Comparison of ENCODE assay signal across 1 cellular context in the genomic region with DNA sequence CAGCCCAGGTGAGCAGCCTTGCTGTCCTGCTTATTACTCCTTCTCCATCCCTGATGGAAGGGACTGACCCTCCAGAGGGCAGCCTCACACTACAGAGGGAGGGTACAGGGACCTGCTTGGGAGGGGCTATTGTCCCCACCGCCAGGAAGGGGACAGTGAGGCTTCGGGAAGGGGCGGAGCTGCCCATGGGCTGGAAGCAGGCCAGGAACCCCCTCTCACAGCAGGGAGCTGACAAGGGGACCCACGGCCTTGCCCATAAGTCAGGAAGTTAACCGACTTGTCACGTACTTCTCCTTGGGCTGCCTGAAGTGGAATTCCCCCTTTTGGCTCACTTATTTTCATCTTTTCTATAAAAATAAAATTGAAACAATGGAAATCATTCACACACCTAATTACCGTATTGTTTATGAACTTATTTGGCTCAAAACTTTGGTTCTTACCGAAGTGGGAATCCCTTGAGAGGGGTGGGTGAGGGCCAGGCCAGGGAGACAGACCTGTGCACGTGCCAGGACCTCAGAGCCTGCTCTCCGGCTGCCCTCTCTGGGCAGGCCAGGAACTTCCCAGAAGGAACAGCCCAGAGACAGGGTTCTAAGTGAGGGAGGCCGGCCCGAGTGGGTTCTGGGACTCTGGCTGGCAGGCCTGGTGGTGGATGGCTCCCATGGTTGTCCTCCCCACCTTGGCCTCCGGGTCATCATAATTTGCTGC.
TF ChIP-seq lines count a peak whose summit lies in the region.

No MANE protein-coding gene starts in this region.

TF ChIP-seq in GM12878, 131 proteins besides CTCF, POLR2A, EP300 and RAD21 (continued from another document and continues in another):
- TF ChIP-seq, protein P1, sequence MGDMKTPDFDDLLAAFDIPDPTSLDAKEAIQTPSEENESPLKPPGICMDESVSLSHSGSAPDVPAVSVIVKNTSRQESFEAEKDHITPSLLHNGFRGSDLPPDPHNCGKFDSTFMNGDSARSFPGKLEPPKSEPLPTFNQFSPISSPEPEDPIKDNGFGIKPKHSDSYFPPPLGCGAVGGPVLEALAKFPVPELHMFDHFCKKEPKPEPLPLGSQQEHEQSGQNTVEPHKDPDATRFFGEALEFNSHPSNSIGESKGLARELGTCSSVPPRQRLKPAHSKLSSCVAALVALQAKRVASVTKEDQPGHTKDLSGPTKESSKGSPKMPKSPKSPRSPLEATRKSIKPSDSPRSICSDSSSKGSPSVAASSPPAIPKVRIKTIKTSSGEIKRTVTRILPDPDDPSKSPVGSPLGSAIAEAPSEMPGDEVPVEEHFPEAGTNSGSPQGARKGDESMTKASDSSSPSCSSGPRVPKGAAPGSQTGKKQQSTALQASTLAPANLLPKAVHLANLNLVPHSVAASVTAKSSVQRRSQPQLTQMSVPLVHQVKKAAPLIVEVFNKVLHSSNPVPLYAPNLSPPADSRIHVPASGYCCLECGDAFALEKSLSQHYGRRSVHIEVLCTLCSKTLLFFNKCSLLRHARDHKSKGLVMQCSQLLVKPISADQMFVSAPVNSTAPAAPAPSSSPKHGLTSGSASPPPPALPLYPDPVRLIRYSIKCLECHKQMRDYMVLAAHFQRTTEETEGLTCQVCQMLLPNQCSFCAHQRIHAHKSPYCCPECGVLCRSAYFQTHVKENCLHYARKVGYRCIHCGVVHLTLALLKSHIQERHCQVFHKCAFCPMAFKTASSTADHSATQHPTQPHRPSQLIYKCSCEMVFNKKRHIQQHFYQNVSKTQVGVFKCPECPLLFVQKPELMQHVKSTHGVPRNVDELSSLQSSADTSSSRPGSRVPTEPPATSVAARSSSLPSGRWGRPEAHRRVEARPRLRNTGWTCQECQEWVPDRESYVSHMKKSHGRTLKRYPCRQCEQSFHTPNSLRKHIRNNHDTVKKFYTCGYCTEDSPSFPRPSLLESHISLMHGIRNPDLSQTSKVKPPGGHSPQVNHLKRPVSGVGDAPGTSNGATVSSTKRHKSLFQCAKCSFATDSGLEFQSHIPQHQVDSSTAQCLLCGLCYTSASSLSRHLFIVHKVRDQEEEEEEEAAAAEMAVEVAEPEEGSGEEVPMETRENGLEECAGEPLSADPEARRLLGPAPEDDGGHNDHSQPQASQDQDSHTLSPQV (IDR thresholded peaks at IDR 0.05), result 0 out of 2 replicates have a peak, but pooled peaks have one; percentile 61
- TF ChIP-seq PML (IDR thresholded peaks at IDR 0.05; ENCODE audit: low read length), result no peak
- TF ChIP-seq, protein P2, sequence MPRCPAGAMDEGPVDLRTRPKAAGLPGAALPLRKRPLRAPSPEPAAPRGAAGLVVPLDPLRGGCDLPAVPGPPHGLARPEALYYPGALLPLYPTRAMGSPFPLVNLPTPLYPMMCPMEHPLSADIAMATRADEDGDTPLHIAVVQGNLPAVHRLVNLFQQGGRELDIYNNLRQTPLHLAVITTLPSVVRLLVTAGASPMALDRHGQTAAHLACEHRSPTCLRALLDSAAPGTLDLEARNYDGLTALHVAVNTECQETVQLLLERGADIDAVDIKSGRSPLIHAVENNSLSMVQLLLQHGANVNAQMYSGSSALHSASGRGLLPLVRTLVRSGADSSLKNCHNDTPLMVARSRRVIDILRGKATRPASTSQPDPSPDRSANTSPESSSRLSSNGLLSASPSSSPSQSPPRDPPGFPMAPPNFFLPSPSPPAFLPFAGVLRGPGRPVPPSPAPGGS (IDR thresholded peaks at IDR 0.05; ENCODE audit: borderline replicate concordance, insufficient read depth, low read depth, low read length, poor library complexity, severe bottlenecking), result no peak
- TF ChIP-seq ESRRA (IDR thresholded peaks at IDR 0.05; ENCODE audit: low read length), result no peak
- TF ChIP-seq, protein P3, sequence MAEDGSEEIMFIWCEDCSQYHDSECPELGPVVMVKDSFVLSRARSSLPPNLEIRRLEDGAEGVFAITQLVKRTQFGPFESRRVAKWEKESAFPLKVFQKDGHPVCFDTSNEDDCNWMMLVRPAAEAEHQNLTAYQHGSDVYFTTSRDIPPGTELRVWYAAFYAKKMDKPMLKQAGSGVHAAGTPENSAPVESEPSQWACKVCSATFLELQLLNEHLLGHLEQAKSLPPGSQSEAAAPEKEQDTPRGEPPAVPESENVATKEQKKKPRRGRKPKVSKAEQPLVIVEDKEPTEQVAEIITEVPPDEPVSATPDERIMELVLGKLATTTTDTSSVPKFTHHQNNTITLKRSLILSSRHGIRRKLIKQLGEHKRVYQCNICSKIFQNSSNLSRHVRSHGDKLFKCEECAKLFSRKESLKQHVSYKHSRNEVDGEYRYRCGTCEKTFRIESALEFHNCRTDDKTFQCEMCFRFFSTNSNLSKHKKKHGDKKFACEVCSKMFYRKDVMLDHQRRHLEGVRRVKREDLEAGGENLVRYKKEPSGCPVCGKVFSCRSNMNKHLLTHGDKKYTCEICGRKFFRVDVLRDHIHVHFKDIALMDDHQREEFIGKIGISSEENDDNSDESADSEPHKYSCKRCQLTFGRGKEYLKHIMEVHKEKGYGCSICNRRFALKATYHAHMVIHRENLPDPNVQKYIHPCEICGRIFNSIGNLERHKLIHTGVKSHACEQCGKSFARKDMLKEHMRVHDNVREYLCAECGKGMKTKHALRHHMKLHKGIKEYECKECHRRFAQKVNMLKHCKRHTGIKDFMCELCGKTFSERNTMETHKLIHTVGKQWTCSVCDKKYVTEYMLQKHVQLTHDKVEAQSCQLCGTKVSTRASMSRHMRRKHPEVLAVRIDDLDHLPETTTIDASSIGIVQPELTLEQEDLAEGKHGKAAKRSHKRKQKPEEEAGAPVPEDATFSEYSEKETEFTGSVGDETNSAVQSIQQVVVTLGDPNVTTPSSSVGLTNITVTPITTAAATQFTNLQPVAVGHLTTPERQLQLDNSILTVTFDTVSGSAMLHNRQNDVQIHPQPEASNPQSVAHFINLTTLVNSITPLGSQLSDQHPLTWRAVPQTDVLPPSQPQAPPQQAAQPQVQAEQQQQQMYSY (CRISPR knock-in tag; IDR thresholded peaks at IDR 0.05), result no peak
- no peak for TF ChIP-seq NFYA (IDR thresholded peaks at IDR 0.05; ENCODE audit: borderline replicate concordance, low read depth, low read length)
- TF ChIP-seq KDM1A (IDR thresholded peaks at IDR 0.05; ENCODE audit: borderline replicate concordance), result no peak
- TF ChIP-seq, protein P4, sequence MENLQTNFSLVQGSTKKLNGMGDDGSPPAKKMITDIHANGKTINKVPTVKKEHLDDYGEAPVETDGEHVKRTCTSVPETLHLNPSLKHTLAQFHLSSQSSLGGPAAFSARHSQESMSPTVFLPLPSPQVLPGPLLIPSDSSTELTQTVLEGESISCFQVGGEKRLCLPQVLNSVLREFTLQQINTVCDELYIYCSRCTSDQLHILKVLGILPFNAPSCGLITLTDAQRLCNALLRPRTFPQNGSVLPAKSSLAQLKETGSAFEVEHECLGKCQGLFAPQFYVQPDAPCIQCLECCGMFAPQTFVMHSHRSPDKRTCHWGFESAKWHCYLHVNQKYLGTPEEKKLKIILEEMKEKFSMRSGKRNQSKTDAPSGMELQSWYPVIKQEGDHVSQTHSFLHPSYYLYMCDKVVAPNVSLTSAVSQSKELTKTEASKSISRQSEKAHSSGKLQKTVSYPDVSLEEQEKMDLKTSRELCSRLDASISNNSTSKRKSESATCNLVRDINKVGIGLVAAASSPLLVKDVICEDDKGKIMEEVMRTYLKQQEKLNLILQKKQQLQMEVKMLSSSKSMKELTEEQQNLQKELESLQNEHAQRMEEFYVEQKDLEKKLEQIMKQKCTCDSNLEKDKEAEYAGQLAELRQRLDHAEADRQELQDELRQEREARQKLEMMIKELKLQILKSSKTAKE (IDR thresholded peaks at IDR 0.05; ENCODE audit: low read depth, poor library complexity, severe bottlenecking), result peak; percentile 42
- TF ChIP-seq ZNF622 (IDR thresholded peaks at IDR 0.05), result no peak
- no peak for TF ChIP-seq CEBPB (IDR thresholded peaks at IDR 0.05; ENCODE audit: borderline replicate concordance in 1 of 2, low read depth in 2 of 2, low read length in 2 of 2)
- TF ChIP-seq, protein P5, sequence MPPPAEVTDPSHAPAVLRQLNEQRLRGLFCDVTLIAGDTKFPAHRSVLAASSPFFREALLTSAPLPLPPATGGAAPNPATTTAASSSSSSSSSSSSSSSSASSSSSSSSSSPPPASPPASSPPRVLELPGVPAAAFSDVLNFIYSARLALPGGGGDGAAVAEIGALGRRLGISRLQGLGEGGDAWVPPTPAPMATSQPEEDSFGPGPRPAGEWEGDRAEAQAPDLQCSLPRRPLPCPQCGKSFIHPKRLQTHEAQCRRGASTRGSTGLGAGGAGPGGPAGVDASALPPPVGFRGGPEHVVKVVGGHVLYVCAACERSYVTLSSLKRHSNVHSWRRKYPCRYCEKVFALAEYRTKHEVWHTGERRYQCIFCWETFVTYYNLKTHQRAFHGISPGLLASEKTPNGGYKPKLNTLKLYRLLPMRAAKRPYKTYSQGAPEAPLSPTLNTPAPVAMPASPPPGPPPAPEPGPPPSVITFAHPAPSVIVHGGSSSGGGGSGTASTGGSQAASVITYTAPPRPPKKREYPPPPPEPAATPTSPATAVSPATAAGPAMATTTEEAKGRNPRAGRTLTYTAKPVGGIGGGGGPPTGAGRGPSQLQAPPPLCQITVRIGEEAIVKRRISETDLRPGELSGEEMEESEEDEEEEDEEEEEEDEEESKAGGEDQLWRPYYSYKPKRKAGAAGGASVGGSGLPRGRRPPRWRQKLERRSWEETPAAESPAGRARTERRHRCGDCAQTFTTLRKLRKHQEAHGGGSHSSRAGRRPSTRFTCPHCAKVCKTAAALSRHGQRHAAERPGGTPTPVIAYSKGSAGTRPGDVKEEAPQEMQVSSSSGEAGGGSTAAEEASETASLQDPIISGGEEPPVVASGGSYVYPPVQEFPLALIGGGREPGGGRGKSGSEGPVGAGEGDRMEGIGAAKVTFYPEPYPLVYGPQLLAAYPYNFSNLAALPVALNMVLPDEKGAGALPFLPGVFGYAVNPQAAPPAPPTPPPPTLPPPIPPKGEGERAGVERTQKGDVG (CRISPR knock-in tag; IDR thresholded peaks at IDR 0.05), result no peak
- peak; percentile 61; the same call in 1 of the 2 replicates for TF ChIP-seq MTA2 (IDR thresholded peaks at IDR 0.05; ENCODE audit: low read depth)
- no peak for TF ChIP-seq PAX5 (IDR thresholded peaks at IDR 0.05; ENCODE audit: borderline replicate concordance, low read depth, low read length)
- TF ChIP-seq BACH1 (IDR thresholded peaks at IDR 0.05; ENCODE audit: borderline replicate concordance), result no peak
- TF ChIP-seq SMAD1 (IDR thresholded peaks at IDR 0.05; ENCODE audit: low read depth, partially characterized antibody), result no peak
- peak; percentile 19; the same call in 1 of the 2 replicates for TF ChIP-seq RUNX3 (IDR thresholded peaks at IDR 0.05; ENCODE audit: low read length)
- no peak for TF ChIP-seq ETV6 (conservative IDR thresholded peaks at IDR 0.05 in 1 of 2, IDR thresholded peaks at IDR 0.05 in 1 of 2; ENCODE audit: borderline replicate concordance in 1 of 2, low read depth in 1 of 2)
- no peak for TF ChIP-seq KAT2A (conservative IDR thresholded peaks at IDR 0.05; ENCODE audit: control insufficient read depth, low read depth, low read length)
- TF ChIP-seq SUPT20H (IDR thresholded peaks at IDR 0.05; ENCODE audit: borderline replicate concordance, control insufficient read depth, low read depth, low read length), result no peak
- peak; percentile 73 to 75 for TF ChIP-seq IKZF2 (IDR thresholded peaks at IDR 0.05)
- no peak for TF ChIP-seq ZZZ3 (IDR thresholded peaks at IDR 0.05; ENCODE audit: control insufficient read depth, insufficient read length, low read depth)
- no peak for TF ChIP-seq NFIC (IDR thresholded peaks at IDR 0.05; ENCODE audit: low read depth, low read length)
- TF ChIP-seq SP1 (IDR thresholded peaks at IDR 0.05; ENCODE audit: low read depth, low read length), result no peak
- no peak for TF ChIP-seq CBX3 (IDR thresholded peaks at IDR 0.05; ENCODE audit: borderline replicate concordance, low read depth)
- no peak; the same call in 1 of the 2 replicates for TF ChIP-seq GATAD2B (conservative IDR thresholded peaks at IDR 0.05; ENCODE audit: low read depth)
- TF ChIP-seq NR2C1 (IDR thresholded peaks at IDR 0.05), result no peak
- no peak for TF ChIP-seq RFX5 (IDR thresholded peaks at IDR 0.05; ENCODE audit: low read depth, low read length)
- no peak for TF ChIP-seq CBX5 (IDR thresholded peaks at IDR 0.05; ENCODE audit: low read depth)
- TF ChIP-seq ZNF207 (IDR thresholded peaks at IDR 0.05; ENCODE audit: borderline replicate concordance), result no peak
- TF ChIP-seq PAX8 (IDR thresholded peaks at IDR 0.05), result no peak
- TF ChIP-seq STAT3 (IDR thresholded peaks at IDR 0.05; ENCODE audit: low read depth, low read length), result no peak
- TF ChIP-seq CBFB (IDR thresholded peaks at IDR 0.05; ENCODE audit: low read depth), result no peak
- no peak for TF ChIP-seq ZNF217 (IDR thresholded peaks at IDR 0.05)
- TF ChIP-seq DPF2 (IDR thresholded peaks at IDR 0.05), result no peak; the same call in 1 of the 2 replicates
- TF ChIP-seq ZNF24 (IDR thresholded peaks at IDR 0.05), result peak; percentile 98
- TF ChIP-seq SRF (IDR thresholded peaks at IDR 0.05; ENCODE audit: low read depth in 2 of 2, low read length in 2 of 2), result no peak
- TF ChIP-seq MTA3 (IDR thresholded peaks at IDR 0.05; ENCODE audit: borderline replicate concordance, low read length), result no peak
- no peak for TF ChIP-seq WRNIP1 (IDR thresholded peaks at IDR 0.05; ENCODE audit: borderline replicate concordance, low read depth, low read length)
- TF ChIP-seq, protein P6, sequence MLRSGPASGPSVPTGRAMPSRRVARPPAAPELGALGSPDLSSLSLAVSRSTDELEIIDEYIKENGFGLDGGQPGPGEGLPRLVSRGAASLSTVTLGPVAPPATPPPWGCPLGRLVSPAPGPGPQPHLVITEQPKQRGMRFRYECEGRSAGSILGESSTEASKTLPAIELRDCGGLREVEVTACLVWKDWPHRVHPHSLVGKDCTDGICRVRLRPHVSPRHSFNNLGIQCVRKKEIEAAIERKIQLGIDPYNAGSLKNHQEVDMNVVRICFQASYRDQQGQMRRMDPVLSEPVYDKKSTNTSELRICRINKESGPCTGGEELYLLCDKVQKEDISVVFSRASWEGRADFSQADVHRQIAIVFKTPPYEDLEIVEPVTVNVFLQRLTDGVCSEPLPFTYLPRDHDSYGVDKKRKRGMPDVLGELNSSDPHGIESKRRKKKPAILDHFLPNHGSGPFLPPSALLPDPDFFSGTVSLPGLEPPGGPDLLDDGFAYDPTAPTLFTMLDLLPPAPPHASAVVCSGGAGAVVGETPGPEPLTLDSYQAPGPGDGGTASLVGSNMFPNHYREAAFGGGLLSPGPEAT (IDR thresholded peaks at IDR 0.05; ENCODE audit: low read depth), result peak; percentile 91
- TF ChIP-seq ATF7 (IDR thresholded peaks at IDR 0.05; ENCODE audit: low read depth), result 0 out of 2 replicates have a peak, but pooled peaks have one; percentile 25
- no peak for TF ChIP-seq HDAC2 (IDR thresholded peaks at IDR 0.05)
- peak; percentile 37; the same call in 1 of the 2 replicates for TF ChIP-seq NBN (IDR thresholded peaks at IDR 0.05)
- TF ChIP-seq, protein P7, sequence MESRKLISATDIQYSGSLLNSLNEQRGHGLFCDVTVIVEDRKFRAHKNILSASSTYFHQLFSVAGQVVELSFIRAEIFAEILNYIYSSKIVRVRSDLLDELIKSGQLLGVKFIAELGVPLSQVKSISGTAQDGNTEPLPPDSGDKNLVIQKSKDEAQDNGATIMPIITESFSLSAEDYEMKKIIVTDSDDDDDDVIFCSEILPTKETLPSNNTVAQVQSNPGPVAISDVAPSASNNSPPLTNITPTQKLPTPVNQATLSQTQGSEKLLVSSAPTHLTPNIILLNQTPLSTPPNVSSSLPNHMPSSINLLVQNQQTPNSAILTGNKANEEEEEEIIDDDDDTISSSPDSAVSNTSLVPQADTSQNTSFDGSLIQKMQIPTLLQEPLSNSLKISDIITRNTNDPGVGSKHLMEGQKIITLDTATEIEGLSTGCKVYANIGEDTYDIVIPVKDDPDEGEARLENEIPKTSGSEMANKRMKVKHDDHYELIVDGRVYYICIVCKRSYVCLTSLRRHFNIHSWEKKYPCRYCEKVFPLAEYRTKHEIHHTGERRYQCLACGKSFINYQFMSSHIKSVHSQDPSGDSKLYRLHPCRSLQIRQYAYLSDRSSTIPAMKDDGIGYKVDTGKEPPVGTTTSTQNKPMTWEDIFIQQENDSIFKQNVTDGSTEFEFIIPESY (IDR thresholded peaks at IDR 0.05), result no peak
